Comparison of ENCODE assay signal across 20 cellular contexts in genomic region chr9:7176574-7176973, GRCh38.
"Had no signal": no experiment of that assay in that cellular context is flagged by ENCODE, and none has a peak within 500 bp of the region (broad histone marks: within the 10 kb centered on the region; RNA-seq: fewer than 3 reads in every experiment).

No MANE protein-coding gene starts in this region.

- H3K9ac ChIP-seq: neural progenitor cell had no signal

- H3K4me3 ChIP-seq: gastrocnemius medialis, left lung, neural progenitor cell, prostate gland, right atrium auricular region, stomach, thyroid gland had no signal

- ATAC-seq: effector memory CD8-positive, alpha-beta T cell; gastrocnemius medialis; left lung; naive thymus-derived CD4-positive, alpha-beta T cell; sciatic nerve; stimulated activated effector memory CD8-positive, alpha-beta T cell treated with anti-CD3 and anti-CD28 coated beads, Interleukin-12 subunit alpha, Interleukin-12 subunit beta, amount 100 ng/mL, for 72 hours had no signal

- H3K27ac ChIP-seq: gastrocnemius medialis, left lung, neural progenitor cell, prostate gland, right atrium auricular region, stomach, thyroid gland had no signal

- H3K36me3 ChIP-seq: gastrocnemius medialis, neural progenitor cell, prostate gland, right atrium auricular region, thyroid gland had no signal

- H3K9me3 ChIP-seq: gastrocnemius medialis, left lung, prostate gland, right atrium auricular region, stomach, thyroid gland had no signal

- DNase-seq: cortex of kidney; effector memory CD8-positive, alpha-beta T cell; erythroblast; gastrocnemius medialis; head of caudate nucleus; kidney; left lung; mesenchymal stem cell; midbrain; naive thymus-derived CD4-positive, alpha-beta T cell; stimulated activated CD4-positive, alpha-beta T cell treated with anti-CD3 and anti-CD28 coated beads, Interleukin-2, amount 100 ng/mL, for 24 hours; stimulated activated CD4-positive, alpha-beta T cell treated with anti-CD3 and anti-CD28 coated beads, Interleukin-4, amount 100 ng/mL, for 24 hours; stimulated activated naive CD4-positive, alpha-beta T cell treated with Interleukin-2 at 50 U/mL for 16 hours; stomach; thyroid gland had no signal
